1 cellular context compared by ENCODE assay signal in the genomic region with DNA sequence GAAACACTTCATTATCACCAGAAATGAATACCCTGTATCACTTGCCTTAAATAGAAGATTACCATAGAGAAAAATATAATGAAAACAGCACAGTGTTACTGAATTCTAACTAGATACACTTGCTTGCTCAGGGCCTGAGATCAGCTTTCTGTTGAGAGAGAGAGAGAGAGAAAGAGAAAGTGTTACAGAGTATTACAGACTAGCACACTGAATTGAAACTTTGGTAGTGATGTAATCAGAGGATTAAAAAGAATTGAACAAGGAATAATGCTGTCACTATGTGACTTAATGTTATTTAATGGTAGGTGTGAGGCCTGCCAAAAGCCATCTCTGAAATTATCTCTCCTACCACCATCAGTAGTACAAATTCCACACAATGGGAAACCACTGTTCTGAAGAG.
TF ChIP-seq lines count a peak whose summit lies in the region.

No MANE protein-coding gene starts in this region.

TF ChIP-seq in SK-N-SH treated with all-trans-retinoic acid at 6 μM for 48 hours, 23 proteins besides CTCF, POLR2A, EP300 and RAD21 (continued from another document):
- TF ChIP-seq ARNTL (CRISPR knock-in tag; IDR thresholded peaks at IDR 0.05; ENCODE audit: borderline replicate concordance, low read depth) (no peak), OSR1 (CRISPR knock-in tag; IDR thresholded peaks at IDR 0.05) (no peak)
TF ChIP-seq in SK-N-SH treated with all-trans-retinoic acid at 6 μM for 48 hours: peak in this region for 0.
